ENCODE assay signal across 8 cellular contexts in the genomic region with DNA sequence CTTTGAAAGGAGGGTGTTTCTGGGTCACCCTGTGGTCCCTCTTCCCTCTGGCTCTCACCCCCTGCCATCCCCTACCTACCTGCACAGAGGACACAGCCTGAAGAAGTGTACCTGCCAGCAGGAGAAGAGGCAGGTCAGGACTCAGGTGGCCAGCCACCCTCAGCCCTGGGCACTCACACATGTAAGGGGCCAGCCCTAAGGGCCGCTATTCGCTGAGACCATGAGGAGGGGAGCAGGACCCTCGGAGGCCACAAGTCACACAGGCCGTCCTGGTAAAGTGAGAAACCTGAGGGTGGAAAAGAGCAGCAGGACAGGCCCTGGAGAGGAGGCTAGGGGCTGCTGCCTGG. TPM values are rescaled to one million over a fixed set of nuclear protein-coding genes. Genes with fewer than 3 reads are reported as not detected.
DNase-seq lines count a peak whose midpoint lies in the region; ATAC-seq and TF ChIP-seq lines count a peak whose summit lies in the region.

No MANE protein-coding gene starts in this region.

- WGBS in esophagus squamous epithelium, 2 donors: no CpG with 5 or more reads among the region's 4 CpGs

- H4K20me1 ChIP-seq in OCI-LY3 (ENCODE audit: insufficient read depth, low read length): no peaks in the 10 kb centered on the region

- H3K27me3 ChIP-seq in OCI-LY3 (ENCODE audit: low read depth, low read length) (peaks cover 6% of the 10 kb centered on the region; the same call in 1 of the 2 replicates), esophagus squamous epithelium (no peaks in the 10 kb centered on the region)

- H3K4me3 ChIP-seq in OCI-LY3 (ENCODE audit: low read length) (peak overlapping the region; percentile 96), esophagus squamous epithelium (peak overlapping the region; percentile 45 to 74 (median 66)), retinal pigment epithelial cell (ENCODE audit: low read length) (peak overlapping the region; percentile 45)

- intact Hi-C loops in esophagus squamous epithelium (cut with DNase I): no loop called here

- H3K9ac ChIP-seq in OCI-LY3 (ENCODE audit: low read length): peak overlapping the region; percentile 99

- H2AFZ ChIP-seq in OCI-LY3 (ENCODE audit: low read depth, low read length): peak overlapping the region; percentile 70; the same call in 1 of the 2 replicates

- DNase-seq in esophagus squamous epithelium (lab: John Stamatoyannopoulos, UW) (no peak), retinal pigment epithelial cell (ENCODE audit: low read depth) (no peak), cerebellar nuclear complex (lab: John Stamatoyannopoulos, UW) (no peak), NCI-H82 treated with DMSO at 0.1 percent for 48 hours (lab: John Stamatoyannopoulos, UW; ENCODE audit: unreplicated experiment) (no peak), putamen (ENCODE audit: low spot score) (no peak)

- peaks cover 34% of the 10 kb centered on the region for H3K4me1 ChIP-seq in OCI-LY3 (ENCODE audit: low read length)
- peaks cover 12 to 50% (median 13%) of the 10 kb centered on the region in 3 donors for H3K4me1 ChIP-seq in esophagus squamous epithelium

- TF ChIP-seq CTCF in OCI-LY3 (IDR thresholded peaks at IDR 0.05; ENCODE audit: low read depth, low read length) (no peak), esophagus squamous epithelium (IDR thresholded peaks at IDR 0.05) (no peak), retinal pigment epithelial cell (conservative IDR thresholded peaks at IDR 0.05; ENCODE audit: low read depth, low read length) (no peak)

- TF ChIP-seq POLR2A in esophagus squamous epithelium (IDR thresholded peaks at IDR 0.05): no peak

- H3K4me2 ChIP-seq in OCI-LY3 (ENCODE audit: low read length): peak overlapping the region; percentile 100

- H3K36me3 ChIP-seq in OCI-LY3 (replicated peaks; ENCODE audit: low read depth, low read length): peaks cover 35% of the 10 kb centered on the region
- H3K36me3 ChIP-seq in esophagus squamous epithelium: peaks cover 0 to 37% (median 0%) of the 10 kb centered on the region in 3 donors

- ATAC-seq in GM18907 (IDR thresholded peaks at IDR 0.05; ENCODE audit: unreplicated experiment) (peak; percentile 1), HG02571 (IDR thresholded peaks at IDR 0.05; ENCODE audit: unreplicated experiment) (no peak)

- H3K79me2 ChIP-seq in OCI-LY3 (ENCODE audit: low read length): peaks cover 25% of the 10 kb centered on the region

- H3K27ac ChIP-seq in OCI-LY3 (ENCODE audit: low read length) (peak overlapping the region; percentile 80), esophagus squamous epithelium (peak overlapping the region; percentile 91 to 97 (median 94))

- H3K9me3 ChIP-seq in OCI-LY3 (ENCODE audit: insufficient read depth, low read length) (no peaks in the 10 kb centered on the region), esophagus squamous epithelium (no peaks in the 10 kb centered on the region)

RNA-seq across cellular contexts. Expression of gene ZNF692, which starts 1.2 kb away (rescaled TPM):
- total RNA-seq in esophagus squamous epithelium: 10 to 100 TPM; 35.7 to 67.9 (median 40.7) TPM

RNA-seq across cellular contexts. Expression of gene ZNF672, which starts 19.7 kb away (rescaled TPM):
- total RNA-seq in esophagus squamous epithelium: 10 to 100 TPM; 22.3 to 25.8 (median 24.0) TPM

RNA-seq across cellular contexts. Expression of gene SH3BP5L, which starts 32.0 kb away (rescaled TPM):
- 10 to 100 TPM; 19.2 to 23.1 (median 21.9) TPM for total RNA-seq in esophagus squamous epithelium

RNA-seq across cellular contexts. Expression of gene PGBD2, which starts 48.3 kb away (rescaled TPM):
- total RNA-seq in esophagus squamous epithelium: 1 to 10 TPM; 4.1 to 9.5 (median 6.7) TPM

Comparison
In these comparisons a context has a peak if more than half of its experiments do, and no peak if none do; other contexts are left out.
1. H3K4me3 ChIP-seq: peak in every context shown above with its lines; median percentile 96 in OCI-LY3; 66 in esophagus squamous epithelium; 45 in retinal pigment epithelial cell.